Comparison of ENCODE assay signal across 9 cellular contexts in the genomic region with DNA sequence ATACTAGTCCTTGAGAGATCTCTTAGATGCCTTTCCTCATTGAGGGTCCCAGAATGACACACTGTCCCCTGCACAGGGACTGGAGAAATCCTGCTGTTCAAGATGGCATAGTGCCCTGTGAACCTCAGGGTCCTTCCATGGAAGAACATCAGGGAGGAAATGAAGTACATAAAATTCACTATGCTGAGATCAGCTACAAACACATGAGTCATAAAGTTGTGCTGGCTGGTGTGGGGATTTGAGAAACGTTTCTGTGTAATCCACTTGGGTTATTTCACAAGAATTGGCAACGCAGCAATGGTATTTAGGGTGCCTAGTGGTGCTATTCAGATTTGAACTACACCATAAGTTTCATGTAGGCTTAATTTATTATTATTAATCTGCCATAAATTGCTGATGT.
DNase-seq lines count a peak whose midpoint lies in the region; ATAC-seq and TF ChIP-seq lines count a peak whose summit lies in the region.
"Had no signal": no experiment of that assay in that cellular context is flagged by ENCODE, and none has a peak within 500 bp of the region (broad histone marks: within the 10 kb centered on the region; RNA-seq: fewer than 3 reads in every experiment).

No MANE protein-coding gene starts in this region.

- TF ChIP-seq EP300 in transverse colon (IDR thresholded peaks at IDR 0.05; ENCODE audit: low read depth): no peak

- H3K4me3 Mint-ChIP-seq in activated T-cell treated with anti-CD3 and anti-CD28 coated beads, Interleukin-2, amount 50 U/mL, for 24 hours: no peak overlapping the region

- H3K27ac ChIP-seq in left lung: peak overlapping the region; percentile 33 to 71
- H3K27ac ChIP-seq in transverse colon: peak overlapping the region; percentile 54 to 68 (median 56)
- H3K27ac ChIP-seq: BLaER1 had no signal

- in situ Hi-C loops in astrocyte of the cerebellum (cut with HindIII; ENCODE audit: low sequenced_read_pairs) (no loop called here), transverse colon (cut with MboI; ENCODE audit: low pct_ligation_motif_present in 1 of 4, low pct_unique_long_range_greater_than_20kb in 1 of 4, low sequenced_read_pairs in 3 of 4) (no loop called here)

- 20 to 27% methylated on average over 2 of the region's 2 CpGs for WGBS in transverse colon (ENCODE audit: low coverage in 1 of 2), 2 donors

- TF ChIP-seq CTCF in astrocyte of the cerebellum (IDR thresholded peaks at IDR 0.05; ENCODE audit: low read depth, low read length, missing control alignments) (no peak), left lung (IDR thresholded peaks at IDR 0.05) (no peak), transverse colon (IDR thresholded peaks at IDR 0.05) (no peak)

- no peaks in the 10 kb centered on the region for H3K27me3 Mint-ChIP-seq in activated T-cell treated with anti-CD3 and anti-CD28 coated beads, Interleukin-2, amount 50 U/mL, for 24 hours

- peaks cover 49% of the 10 kb centered on the region for H3K36me3 Mint-ChIP-seq in activated T-cell treated with anti-CD3 and anti-CD28 coated beads, Interleukin-2, amount 50 U/mL, for 24 hours (ENCODE audit: low read depth)

- no peaks in the 10 kb centered on the region for H3K9me3 Mint-ChIP-seq in activated T-cell treated with anti-CD3 and anti-CD28 coated beads, Interleukin-2, amount 50 U/mL, for 24 hours

- H3K27ac Mint-ChIP-seq in activated T-cell treated with anti-CD3 and anti-CD28 coated beads, Interleukin-2, amount 50 U/mL, for 24 hours: peak overlapping the region; percentile 89

- DNase-seq in activated T-cell treated with anti-CD3 and anti-CD28 coated beads, Interleukin-2, amount 50 U/mL, for 24 hours: no peak
- DNase-seq in activated T-cell treated with anti-CD3 and anti-CD28 coated beads, Interleukin-2, amount 50 U/mL, for 1 hour: no peak
- DNase-seq in astrocyte of the cerebellum (ENCODE audit: low read depth) (peak; percentile 74), left lung (no peak), transverse colon (no peak), T-helper 9 cell (no peak), NCI-H345 (lab: John Stamatoyannopoulos, UW) (no peak), NCI-H1436 (lab: John Stamatoyannopoulos, UW) (no peak)

- H3K4me3 ChIP-seq in astrocyte of the cerebellum (ENCODE audit: low read depth, low read length) (no peak overlapping the region), left lung (no peak overlapping the region), transverse colon (no peak overlapping the region)
- H3K4me3 ChIP-seq: BLaER1 had no signal

- H3K36me3 ChIP-seq in left lung: no peaks in the 10 kb centered on the region
- H3K36me3 ChIP-seq in transverse colon: no peaks in the 10 kb centered on the region
- H3K36me3 ChIP-seq: BLaER1 had no signal

- intact Hi-C loops in left lung (cut with DNase I): no loop called here
- intact Hi-C loops in transverse colon (cut with DNase I; ENCODE audit: low total_unique reads): no loop called here

- H3K27me3 ChIP-seq in left lung: no peaks in the 10 kb centered on the region
- no peaks in the 10 kb centered on the region for H3K27me3 ChIP-seq in transverse colon
- H3K27me3 ChIP-seq: BLaER1 had no signal

- H3K9me3 ChIP-seq in left lung (no peaks in the 10 kb centered on the region), transverse colon (no peaks in the 10 kb centered on the region)
- H3K9me3 ChIP-seq: BLaER1 had no signal

- H3K4me1 ChIP-seq in left lung: peaks cover 10 to 59% of the 10 kb centered on the region in 2 donors
- peaks cover 0 to 15% (median 3%) of the 10 kb centered on the region in 4 donors for H3K4me1 ChIP-seq in transverse colon

- peak; percentile 88 for ATAC-seq in left lung

- TF ChIP-seq POLR2A in transverse colon (IDR thresholded peaks at IDR 0.05): no peak

- H3K4me1 Mint-ChIP-seq in activated T-cell treated with anti-CD3 and anti-CD28 coated beads, Interleukin-2, amount 50 U/mL, for 24 hours (ENCODE audit: low read depth): peaks cover 88% of the 10 kb centered on the region
